Comparison of ENCODE assay signal across 12 cellular contexts in genomic region chr1:234760303-234760723, GRCh38.
DNase-seq lines count a peak whose midpoint lies in the region; ATAC-seq and TF ChIP-seq lines count a peak whose summit lies in the region.
"Had no signal": no experiment of that assay in that cellular context is flagged by ENCODE, and none has a peak within 500 bp of the region (broad histone marks: within the 10 kb centered on the region; RNA-seq: fewer than 3 reads in every experiment).

No MANE protein-coding gene starts in this region.

- H3K36me3 ChIP-seq in endodermal cell (ENCODE audit: control insufficient read depth, insufficient read depth, low read length) (no peaks in the 10 kb centered on the region), rectal smooth muscle tissue (ENCODE audit: control insufficient read depth, insufficient read depth, low read length) (no peaks in the 10 kb centered on the region), gastroesophageal sphincter (no peaks in the 10 kb centered on the region)

- TF ChIP-seq CTCF in endodermal cell (conservative IDR thresholded peaks at IDR 0.05) (no peak), gastroesophageal sphincter (IDR thresholded peaks at IDR 0.05) (no peak)

- H3K4me1 Mint-ChIP-seq in activated CD4-positive, alpha-beta T cell treated with anti-CD3 and anti-CD28 coated beads for 36 hours: peaks cover 37% of the 10 kb centered on the region
- H3K4me1 Mint-ChIP-seq in endodermal cell: peaks cover 19% of the 10 kb centered on the region

- no peaks in the 10 kb centered on the region for H3K9me3 Mint-ChIP-seq in activated CD4-positive, alpha-beta T cell treated with anti-CD3 and anti-CD28 coated beads for 36 hours (ENCODE audit: low read depth)
- no peaks in the 10 kb centered on the region for H3K9me3 Mint-ChIP-seq in endodermal cell

- no peak overlapping the region for H3K4me3 Mint-ChIP-seq in activated CD4-positive, alpha-beta T cell treated with anti-CD3 and anti-CD28 coated beads for 36 hours
- H3K4me3 Mint-ChIP-seq in endodermal cell: no peak overlapping the region

- POLR2A ChIA-PET in activated CD4-positive, alpha-beta T cell treated with anti-CD3 and anti-CD28 coated beads for 36 hours (lab: Charles Lee): no interaction called here

- H3K9ac ChIP-seq in endodermal cell (ENCODE audit: extremely low read depth, low read length, poor library complexity, severe bottlenecking) (no peak overlapping the region), rectal smooth muscle tissue (ENCODE audit: low read length) (no peak overlapping the region)

- no peak for TF ChIP-seq POLR2A in gastroesophageal sphincter (IDR thresholded peaks at IDR 0.05)

- H3K4me3 ChIP-seq in endodermal cell (ENCODE audit: low read length) (no peak overlapping the region), rectal smooth muscle tissue (ENCODE audit: low read length) (no peak overlapping the region), gastroesophageal sphincter (no peak overlapping the region)

- H3K27me3 Mint-ChIP-seq in activated CD4-positive, alpha-beta T cell treated with anti-CD3 and anti-CD28 coated beads for 36 hours: peaks cover 4% of the 10 kb centered on the region
- peaks cover 13% of the 10 kb centered on the region for H3K27me3 Mint-ChIP-seq in endodermal cell (ENCODE audit: insufficient read depth)

- intact Hi-C loops in activated CD4-positive, alpha-beta T cell treated with anti-CD3 and anti-CD28 coated beads for 36 hours (cut with DNase I, micrococcal nuclease): no loop called here
- intact Hi-C loops in head of caudate nucleus (cut with DNase I): no loop called here

- no peak for TF ChIP-seq EP300 in gastroesophageal sphincter (IDR thresholded peaks at IDR 0.05)

- WGBS in endodermal cell (ENCODE audit: insufficient coverage in 1 of 2, insufficient read length in 1 of 2), 2 experiments: 85 to 100% methylated on average over 2 to 6 of the region's 6 CpGs
- WGBS in gastroesophageal sphincter (ENCODE audit: low coverage in 1 of 2), 2 donors: 77 to 86% methylated on average over 2 to 3 of the region's 6 CpGs

- H3K4me1 ChIP-seq in endodermal cell (ENCODE audit: control insufficient read depth, insufficient read depth, low read length): peaks cover 2% of the 10 kb centered on the region
- H3K4me1 ChIP-seq in rectal smooth muscle tissue (ENCODE audit: control insufficient read depth, insufficient read depth, low read length): no peaks in the 10 kb centered on the region
- peaks cover 0 to 14% (median 0%) of the 10 kb centered on the region in 3 donors for H3K4me1 ChIP-seq in gastroesophageal sphincter

- CTCF ChIA-PET in activated CD4-positive, alpha-beta T cell treated with anti-CD3 and anti-CD28 coated beads for 36 hours (lab: Charles Lee): no interaction called here

- H3K27ac Mint-ChIP-seq in activated CD4-positive, alpha-beta T cell treated with anti-CD3 and anti-CD28 coated beads for 36 hours: peak overlapping the region; percentile 3
- peak overlapping the region; percentile 54 for H3K27ac Mint-ChIP-seq in endodermal cell

- H3K27me3 ChIP-seq in endodermal cell (ENCODE audit: control insufficient read depth, insufficient read depth, low read length, poor library complexity, severe bottlenecking) (no peaks in the 10 kb centered on the region), rectal smooth muscle tissue (ENCODE audit: control insufficient read depth, insufficient read depth, low read length) (no peaks in the 10 kb centered on the region), gastroesophageal sphincter (no peaks in the 10 kb centered on the region)

- no peak for ATAC-seq in activated CD4-positive, alpha-beta T cell treated with anti-CD3 and anti-CD28 coated beads for 36 hours
- no peak for ATAC-seq in gastroesophageal sphincter
- ATAC-seq: PC-3 had no signal

- H3K36me3 Mint-ChIP-seq in activated CD4-positive, alpha-beta T cell treated with anti-CD3 and anti-CD28 coated beads for 36 hours (ENCODE audit: low read depth): no peaks in the 10 kb centered on the region
- no peaks in the 10 kb centered on the region for H3K36me3 Mint-ChIP-seq in endodermal cell (ENCODE audit: low read depth)

- H3K9me3 ChIP-seq in endodermal cell (ENCODE audit: control insufficient read depth, low read length): no peaks in the 10 kb centered on the region
- H3K9me3 ChIP-seq in gastroesophageal sphincter: no peaks in the 10 kb centered on the region

- H3K27ac ChIP-seq in endodermal cell (ENCODE audit: low read depth, low read length) (no peak overlapping the region), rectal smooth muscle tissue (ENCODE audit: low read depth, low read length) (peak overlapping the region; percentile 38), gastroesophageal sphincter (no peak overlapping the region)

- DNase-seq in activated CD4-positive, alpha-beta T cell treated with anti-CD3 and anti-CD28 coated beads for 36 hours: no peak
- no peak for DNase-seq in activated CD4-positive, alpha-beta T cell treated with anti-CD3 and anti-CD28 coated beads for 48 hours
- peak; percentile 72 for DNase-seq in NCI-H510A (lab: John Stamatoyannopoulos, UW)
- peak; percentile 83 for DNase-seq in endodermal cell
- DNase-seq in HuH-7 (ENCODE audit: low spot score): no peak
- DNase-seq in head of caudate nucleus: no peak
- DNase-seq: anterior cingulate cortex, DMS79, NCI-H1436, PC-3 had no signal

Comparison
In these comparisons a context has a peak if more than half of its experiments do, and no peak if none do; other contexts are left out.
1. DNase-seq: peak in NCI-H510A (single experiment) and endodermal cell (single experiment); none in activated CD4-positive, alpha-beta T cell treated with anti-CD3 and anti-CD28 coated beads for 36 hours (single experiment), activated CD4-positive, alpha-beta T cell treated with anti-CD3 and anti-CD28 coated beads for 48 hours (single experiment), HuH-7 (single experiment) and head of caudate nucleus (0 of 42).